Comparison of ENCODE assay signal across 15 cellular contexts in the genomic region with DNA sequence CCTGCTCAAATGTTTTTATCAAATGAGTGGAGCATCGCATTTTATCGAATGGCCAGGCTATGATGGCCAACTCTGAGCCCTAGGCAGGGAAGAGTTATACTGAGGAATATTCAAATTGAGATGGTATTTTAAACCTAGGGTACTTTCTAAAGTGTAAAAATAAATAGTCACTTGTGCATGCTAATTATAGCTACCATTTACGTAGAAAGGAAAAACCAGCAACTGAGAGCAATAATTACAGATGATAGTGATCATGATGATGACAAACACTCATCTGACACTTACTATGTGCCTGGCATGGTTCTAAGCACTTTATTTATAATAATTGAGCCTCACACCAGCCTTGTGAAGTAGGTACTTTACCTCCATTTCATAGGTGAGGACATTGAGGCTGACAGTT.
"Had no signal": no experiment of that assay in that cellular context is flagged by ENCODE, and none has a peak within 500 bp of the region (broad histone marks: within the 10 kb centered on the region; RNA-seq: fewer than 3 reads in every experiment).

No MANE protein-coding gene starts in this region.

- H3K27ac ChIP-seq: psoas muscle, testis had no signal

- DNase-seq: activated CD4-positive, alpha-beta memory T cell treated with anti-CD3 and anti-CD28 coated beads for 36 hours; activated CD4-positive, CD25-positive, alpha-beta regulatory T cell treated with anti-CD3 and anti-CD28 coated beads, Interleukin-2, amount 50 U/mL, for 72 hours; activated naive CD8-positive, alpha-beta T cell treated with anti-CD3 and anti-CD28 coated beads, Interleukin-2, amount 10 ng/mL, durations not matched to agents 7 days and 5 days; activated T-cell treated with anti-CD3 and anti-CD28 coated beads, Interleukin-2, amount 50 U/mL, for 72 hours; anterior cingulate cortex; endodermal cell; erythroblast; left colon; mesenchymal stem cell; nephron progenitor cell; psoas muscle; stimulated activated CD4-positive, alpha-beta T cell treated with anti-CD3 and anti-CD28 coated beads, Interleukin-2, amount 100 ng/mL, for 48 hours; stimulated activated naive CD8-positive, alpha-beta T cell treated with anti-CD3 and anti-CD28 coated beads, Interleukin-15, amount 100 ng/mL, for 72 hours; testis had no signal

- ATAC-seq: activated T-cell treated with anti-CD3 and anti-CD28 coated beads, Interleukin-2, amount 50 U/mL, for 72 hours; left colon; psoas muscle; stimulated activated naive CD8-positive, alpha-beta T cell treated with anti-CD3 and anti-CD28 coated beads, Interleukin-15, amount 100 ng/mL, for 72 hours had no signal

- H3K9me3 ChIP-seq: psoas muscle, testis had no signal

- H3K4me3 Mint-ChIP-seq: activated CD4-positive, alpha-beta memory T cell treated with anti-CD3 and anti-CD28 coated beads for 36 hours; activated naive CD8-positive, alpha-beta T cell treated with anti-CD3 and anti-CD28 coated beads, Interleukin-2, amount 10 ng/mL, durations not matched to agents 7 days and 5 days; activated T-cell treated with anti-CD3 and anti-CD28 coated beads, Interleukin-2, amount 50 U/mL, for 72 hours; endodermal cell; nephron progenitor cell; stimulated activated naive CD8-positive, alpha-beta T cell treated with anti-CD3 and anti-CD28 coated beads, Interleukin-15, amount 100 ng/mL, for 72 hours; T-helper 2 cell treated with Interferon-gamma antibody and Interleukin-4, amounts not matched to agents 5 μg/mL and 100 μg/mL, for 36 hours had no signal

- H3K27ac Mint-ChIP-seq: activated CD4-positive, alpha-beta memory T cell treated with anti-CD3 and anti-CD28 coated beads for 36 hours; activated naive CD8-positive, alpha-beta T cell treated with anti-CD3 and anti-CD28 coated beads, Interleukin-2, amount 10 ng/mL, durations not matched to agents 7 days and 5 days; activated T-cell treated with anti-CD3 and anti-CD28 coated beads, Interleukin-2, amount 50 U/mL, for 72 hours; endodermal cell; nephron progenitor cell; stimulated activated naive CD8-positive, alpha-beta T cell treated with anti-CD3 and anti-CD28 coated beads, Interleukin-15, amount 100 ng/mL, for 72 hours; T-helper 2 cell treated with Interferon-gamma antibody and Interleukin-4, amounts not matched to agents 5 μg/mL and 100 μg/mL, for 36 hours had no signal

- H3K4me3 ChIP-seq: psoas muscle, testis had no signal

- H3K4me1 Mint-ChIP-seq: stimulated activated naive CD8-positive, alpha-beta T cell treated with anti-CD3 and anti-CD28 coated beads, Interleukin-15, amount 100 ng/mL, for 72 hours had no signal

- H3K27me3 Mint-ChIP-seq: stimulated activated naive CD8-positive, alpha-beta T cell treated with anti-CD3 and anti-CD28 coated beads, Interleukin-15, amount 100 ng/mL, for 72 hours had no signal

- H3K36me3 Mint-ChIP-seq: activated naive CD8-positive, alpha-beta T cell treated with anti-CD3 and anti-CD28 coated beads, Interleukin-2, amount 10 ng/mL, durations not matched to agents 7 days and 5 days had no signal

- H3K27me3 ChIP-seq: testis had no signal

- H3K9me3 Mint-ChIP-seq: activated CD4-positive, alpha-beta memory T cell treated with anti-CD3 and anti-CD28 coated beads for 36 hours; nephron progenitor cell had no signal

- H3K4me1 ChIP-seq: testis had no signal
